In the genomic region with DNA sequence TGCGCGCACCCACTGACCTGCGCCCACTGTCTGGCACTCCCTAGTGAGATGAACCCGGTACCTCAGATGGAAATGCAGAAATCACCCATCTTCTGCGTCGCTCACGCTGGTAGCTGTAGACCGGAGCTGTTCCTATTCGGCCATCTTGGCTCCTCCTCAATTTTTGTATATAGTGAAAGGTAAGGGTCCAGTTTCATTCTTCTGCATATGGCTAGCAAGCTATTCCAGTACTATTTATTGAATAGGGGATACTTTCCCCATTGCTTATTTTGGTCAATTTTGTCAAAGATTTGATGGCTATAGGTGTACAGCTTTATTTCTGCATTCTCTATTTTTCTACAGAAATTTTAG, we compare ENCODE assay signal across 11 cellular contexts. TPM values are rescaled to one million over a fixed set of nuclear protein-coding genes. Genes with fewer than 3 reads are reported as not detected.
DNase-seq lines count a peak whose midpoint lies in the region; ATAC-seq, FAIRE-seq and TF ChIP-seq lines count a peak whose summit lies in the region.
"Not testable (repeated sequence)": the region's sequence is repeated elsewhere in the genome, so short reads cannot be mapped to it uniquely, and the experiment has no call there.
"Had no signal": no experiment of that assay in that cellular context is flagged by ENCODE, and none has a peak within 500 bp of the region (broad histone marks: within the 10 kb centered on the region; RNA-seq: fewer than 3 reads in every experiment).

No MANE protein-coding gene starts in this region.

- H3K36me3 Mint-ChIP-seq in activated CD4-positive, alpha-beta T cell treated with anti-CD3 and anti-CD28 coated beads for 36 hours (ENCODE audit: low read depth); stimulated activated memory B cell treated with anti-CD40 and anti-IgM and Interleukin-4, amounts not matched to agents 10 μg/mL and 1 μg/mL and 100 μg/mL, for 72 hours: not testable (repeated sequence)
- peaks cover 0 to 12% (median 7%) of the 10 kb centered on the region in 5 donors for H3K36me3 Mint-ChIP-seq in naive thymus-derived CD4-positive, alpha-beta T cell

- not testable (repeated sequence) for TF ChIP-seq RAD21 in K562 (CRISPR knock-in tag; conservative IDR thresholded peaks at IDR 0.05 in 1 of 2, IDR thresholded peaks at IDR 0.05 in 1 of 2)

- not testable (repeated sequence) for TF ChIP-seq CTCF in K562 (IDR thresholded peaks at IDR 0.05 in 2 of 3, conservative IDR thresholded peaks at IDR 0.05 in 1 of 3; ENCODE audit: insufficient read depth in 2 of 3, low read depth in 1 of 3, low read length in 3 of 3); heart left ventricle (IDR thresholded peaks at IDR 0.05)

- H2AFZ ChIP-seq in K562 (ENCODE audit: low read depth, low read length), result peak overlapping the region; percentile 92

- peak overlapping the region; percentile 68; the same call in 2 of the 3 replicates for H3K27ac ChIP-seq in K562 (ENCODE audit: extremely low read depth, low read depth, low read length)
- peak overlapping the region in 1 of 12 donors; percentile 24 for H3K27ac ChIP-seq in heart left ventricle
- H3K27ac ChIP-seq in naive thymus-derived CD4-positive, alpha-beta T cell (ENCODE audit: low read depth, low read length), result not testable (repeated sequence)

- POLR2A ChIA-PET in activated CD4-positive, alpha-beta T cell treated with anti-CD3 and anti-CD28 coated beads for 36 hours (lab: Charles Lee), result not testable (repeated sequence)
- POLR2A ChIA-PET in K562 (lab: Yijun Ruan, JAX), result interaction anchor here (0.6 to 2.0 kb wide), 7 partner anchors 11 to 170 kb away, joined by 3 to 6 read pairs (median 4); no protein-coding TSS in a partner anchor
- POLR2A ChIA-PET in naive thymus-derived CD4-positive, alpha-beta T cell (lab: Charles Lee), result interaction anchor here (0.8 kb wide), 1 partner anchor 11 kb away, joined by 3 read pairs; no protein-coding TSS in a partner anchor

- peak overlapping the region; percentile 71 for H3K4me3 Mint-ChIP-seq in activated CD4-positive, alpha-beta T cell treated with anti-CD3 and anti-CD28 coated beads for 36 hours
- peak overlapping the region in 9 of 10 donors; percentile 25 to 76 (median 52) for H3K4me3 Mint-ChIP-seq in naive thymus-derived CD4-positive, alpha-beta T cell
- H3K4me3 Mint-ChIP-seq in stimulated activated memory B cell treated with anti-CD40 and anti-IgM and Interleukin-4, amounts not matched to agents 10 μg/mL and 1 μg/mL and 100 μg/mL, for 72 hours, result peak overlapping the region; percentile 69

- not testable (repeated sequence) for FAIRE-seq in K562 (lab: Jason Lieb, UNC)

- WGBS in K562 (ENCODE audit: insufficient coverage, low coverage, missing lambda C conversion rate), result 0% methylated on average over 3 of the region's 9 CpGs
- WGBS in heart left ventricle, 4 donors, result 61 to 80% (median 76%) methylated on average over 7 to 9 of the region's 9 CpGs

- H4K20me1 ChIP-seq in K562 (replicated peaks; ENCODE audit: control insufficient read depth, insufficient read depth, low read length), result not testable (repeated sequence)

- peak overlapping the region; percentile 79 for H3K27ac Mint-ChIP-seq in activated CD4-positive, alpha-beta T cell treated with anti-CD3 and anti-CD28 coated beads for 36 hours
- H3K27ac Mint-ChIP-seq in naive thymus-derived CD4-positive, alpha-beta T cell, result peak overlapping the region in 3 of 9 donors; percentile 1 to 86 (median 76)
- H3K27ac Mint-ChIP-seq in stimulated activated memory B cell treated with anti-CD40 and anti-IgM and Interleukin-4, amounts not matched to agents 10 μg/mL and 1 μg/mL and 100 μg/mL, for 72 hours, result peak overlapping the region; percentile 76

- in situ Hi-C loops in K562 (cut with MboI), result not testable (repeated sequence)

- peak overlapping the region; percentile 34 for H3K4me3 ChIP-seq in K562
- H3K4me3 ChIP-seq in heart left ventricle, result peak overlapping the region in 11 of 12 donors; percentile 13 to 62 (median 46)
- not testable (repeated sequence) for H3K4me3 ChIP-seq in naive thymus-derived CD4-positive, alpha-beta T cell (ENCODE audit: low read length)

- not testable (repeated sequence) for TF ChIP-seq POLR2A in K562 (conservative IDR thresholded peaks at IDR 0.05); heart left ventricle (IDR thresholded peaks at IDR 0.05)

- peak overlapping the region; percentile 66 for H3K4me2 ChIP-seq in K562 (ENCODE audit: insufficient read depth, low read length)

- H3K27me3 Mint-ChIP-seq in activated CD4-positive, alpha-beta T cell treated with anti-CD3 and anti-CD28 coated beads for 36 hours; stimulated activated memory B cell treated with anti-CD40 and anti-IgM and Interleukin-4, amounts not matched to agents 10 μg/mL and 1 μg/mL and 100 μg/mL, for 72 hours: not testable (repeated sequence)
- peaks cover 9 to 26% (median 24%) of the 10 kb centered on the region in 5 donors for H3K27me3 Mint-ChIP-seq in naive thymus-derived CD4-positive, alpha-beta T cell

- not testable (repeated sequence) for H3K36me3 ChIP-seq in K562 (ENCODE audit: control insufficient read depth, insufficient read depth, low read length); heart left ventricle; naive thymus-derived CD4-positive, alpha-beta T cell (ENCODE audit: control insufficient read depth in 2 of 3, insufficient read depth in 3 of 3, low read length in 3 of 3)

- intact Hi-C loops in activated CD4-positive, alpha-beta T cell treated with anti-CD3 and anti-CD28 coated beads for 36 hours (cut with DNase I, micrococcal nuclease); K562 (cut with micrococcal nuclease); heart left ventricle (cut with DNase I); naive thymus-derived CD4-positive, alpha-beta T cell (cut with micrococcal nuclease): not testable (repeated sequence)

- not testable (repeated sequence) for ATAC-seq in activated CD4-positive, alpha-beta T cell treated with anti-CD3 and anti-CD28 coated beads for 36 hours; heart left ventricle; naive thymus-derived CD4-positive, alpha-beta T cell; stimulated activated memory B cell treated with anti-CD40 and anti-IgM and Interleukin-4, amounts not matched to agents 10 μg/mL and 1 μg/mL and 100 μg/mL, for 72 hours
- peak; percentile 68 for ATAC-seq in K562

- H3K9me3 ChIP-seq in K562 (replicated peaks; ENCODE audit: control insufficient read depth, insufficient read depth, low read depth, low read length); naive thymus-derived CD4-positive, alpha-beta T cell (ENCODE audit: control insufficient read depth in 2 of 3, low read length in 3 of 3): not testable (repeated sequence)
- peaks cover 0 to 13% (median 0%) of the 10 kb centered on the region in 12 donors for H3K9me3 ChIP-seq in heart left ventricle

- TSS peak; percentile 73 for BruUV-seq in K562 (replicated peaks; lab: Mats Ljungman, UMichigan)

- H3K79me2 ChIP-seq in K562 (ENCODE audit: control insufficient read depth, insufficient read depth, low read length), result not testable (repeated sequence)

- CTCF ChIA-PET in activated CD4-positive, alpha-beta T cell treated with anti-CD3 and anti-CD28 coated beads for 36 hours (lab: Charles Lee); K562 (lab: Yijun Ruan, JAX; ENCODE audit: low intra/inter-chr PET ratio): not testable (repeated sequence)
- CTCF ChIA-PET in naive thymus-derived CD4-positive, alpha-beta T cell (lab: Charles Lee), result interaction anchor here (0.7 kb wide), 1 partner anchor 10 kb away, joined by 3 read pairs; no protein-coding TSS in a partner anchor

- peak overlapping the region in 1 of 2 experiments; percentile 37; a peak in 2 of 4 replicates for H3K9ac ChIP-seq in K562 (ENCODE audit: insufficient read depth in 1 of 2, low read depth in 2 of 2, low read length in 2 of 2)

- H3K9me1 ChIP-seq in K562 (ENCODE audit: control insufficient read depth, insufficient read depth, low read length), result not testable (repeated sequence)

- H3K27me3 ChIP-seq in K562 (ENCODE audit: control insufficient read depth in 2 of 2, insufficient read depth in 2 of 2, low read length in 2 of 2); heart left ventricle; naive thymus-derived CD4-positive, alpha-beta T cell (ENCODE audit: control insufficient read depth in 2 of 2, insufficient read depth in 2 of 2, low read length in 2 of 2): not testable (repeated sequence)

- H3K9me3 Mint-ChIP-seq in activated CD4-positive, alpha-beta T cell treated with anti-CD3 and anti-CD28 coated beads for 36 hours (ENCODE audit: low read depth); stimulated activated memory B cell treated with anti-CD40 and anti-IgM and Interleukin-4, amounts not matched to agents 10 μg/mL and 1 μg/mL and 100 μg/mL, for 72 hours: not testable (repeated sequence)
- peaks cover 0 to 23% (median 11%) of the 10 kb centered on the region in 11 donors for H3K9me3 Mint-ChIP-seq in naive thymus-derived CD4-positive, alpha-beta T cell

- peak; percentile 18 for DNase-seq in DMS53 treated with DMSO at 0.1 percent for 48 hours (lab: John Stamatoyannopoulos, UW; ENCODE audit: unreplicated experiment)
- peak; percentile 7 for DNase-seq in NCI-H2171 (lab: John Stamatoyannopoulos, UW)
- not testable (repeated sequence) for DNase-seq in activated CD4-positive, alpha-beta T cell treated with anti-CD3 and anti-CD28 coated beads for 36 hours; heart left ventricle; naive thymus-derived CD4-positive, alpha-beta T cell
- peak in 1 of 4 experiments; percentile 34 for DNase-seq in K562 (ENCODE audit: extremely low read depth in 1 of 4, low spot score in 3 of 4)

- H3K4me1 Mint-ChIP-seq in activated CD4-positive, alpha-beta T cell treated with anti-CD3 and anti-CD28 coated beads for 36 hours; naive thymus-derived CD4-positive, alpha-beta T cell; stimulated activated memory B cell treated with anti-CD40 and anti-IgM and Interleukin-4, amounts not matched to agents 10 μg/mL and 1 μg/mL and 100 μg/mL, for 72 hours: not testable (repeated sequence)

- not testable (repeated sequence) for H3K4me1 ChIP-seq in K562 (replicated peaks in 1 of 2; ENCODE audit: control insufficient read depth in 2 of 2, insufficient read depth in 2 of 2, low read length in 2 of 2); heart left ventricle; naive thymus-derived CD4-positive, alpha-beta T cell (ENCODE audit: control insufficient read depth in 2 of 2, insufficient read depth in 2 of 2, low read length in 2 of 2)

- TF ChIP-seq EP300 in K562 (IDR thresholded peaks at IDR 0.05; ENCODE audit: low read length), result not testable (repeated sequence)

RNA-seq across cellular contexts. Expression of gene PROKR1, which starts 36.5 kb away (rescaled TPM):
- total RNA-seq in activated CD4-positive, alpha-beta T cell treated with anti-CD3 and anti-CD28 coated beads for 36 hours, result not detected
- 0.09 and 0.21 TPM in 2 replicates for total RNA-seq in K562 (2011; cell fraction: chromatin; rRNA removed; ENCODE audit: low replicate concordance)
- 0.17 and 0.26 TPM in 2 replicates for total RNA-seq in K562 (2011; cell fraction: nucleolus; rRNA removed)
- 0.15 and 0.23 TPM in 2 replicates for total RNA-seq in K562 (2011; cell fraction: nucleoplasm; rRNA removed)
- total RNA-seq in K562 (2014; rRNA removed) (0.05 and 0.08 TPM in 2 replicates), K562 (2014; rRNA removed; fragmentation: Illumina TruSeq; extraction: Trizol) (0.10 and 0.15 TPM in 2 replicates), K562 (2015; rRNA removed; fragmentation: Illumina TruSeq; extraction: Trizol) (0.08 and 0.11 TPM in 2 replicates), K562 (2021) (0.18 and 0.22 TPM in 2 replicates), heart left ventricle (not detected)
- polyA plus RNA-seq in K562 (2011; rRNA removed) (0.07 TPM in 1 of 2 replicates, not detected in the other), K562 (2014; fragmentation: Illumina TruSeq; extraction: Trizol) (0.06 and 0.16 TPM in 2 replicates), K562 (2014; fragmentation: Nextera tagmentation; extraction: Ambion mirVana) (under 1 TPM in 1 of 2 experiments, not detected in 1; 0.03 TPM), K562 (2014; rRNA removed) (0.01 TPM in 1 of 2 replicates, not detected in the other), heart left ventricle (under 1 TPM in 1 of 2 donors, not detected in 1; 0.08 TPM)
- polyA plus RNA-seq in K562 (2011; cell fraction: cytosol; rRNA removed), result not detected in 2 replicates
- 0.06 TPM in 1 of 2 replicates, not detected in the other for polyA plus RNA-seq in K562 (2011; cell fraction: nucleus; rRNA removed)
- 0.15 and 0.27 TPM in 2 replicates for polyA plus RNA-seq in K562 (2012)
- 0.14 TPM in 1 of 2 replicates, not detected in the other for polyA minus RNA-seq in K562 (2011; rRNA and poly(A)+ RNA removed)
- polyA minus RNA-seq in K562 (2011; cell fraction: cytosol; rRNA and poly(A)+ RNA removed), result not detected in 2 replicates
- not detected in 2 replicates for polyA minus RNA-seq in K562 (2011; cell fraction: nucleus; rRNA and poly(A)+ RNA removed)
- total RNA-seq in naive thymus-derived CD4-positive, alpha-beta T cell, result not detected
- polyA plus RNA-seq in naive thymus-derived CD4-positive, alpha-beta T cell, result not detected
- total RNA-seq: glomerular endothelial cell, HepG2, MCF 10A, Peyer's patch had no signal
- polyA plus RNA-seq: HepG2 had no signal

RNA-seq across cellular contexts. Expression of gene ARHGAP25, which starts 54.7 kb away (rescaled TPM):
- total RNA-seq in activated CD4-positive, alpha-beta T cell treated with anti-CD3 and anti-CD28 coated beads for 36 hours, result 10 to 100 TPM; 57.9 to 73.2 TPM
- total RNA-seq in K562 (2011; cell fraction: chromatin; rRNA removed; ENCODE audit: low replicate concordance), result 12.4 and 14.6 TPM in 2 replicates
- total RNA-seq in K562 (2011; cell fraction: nucleolus; rRNA removed), result 7.8 and 9.2 TPM in 2 replicates
- 8.2 and 9.0 TPM in 2 replicates for total RNA-seq in K562 (2011; cell fraction: nucleoplasm; rRNA removed)
- total RNA-seq in K562 (2014; rRNA removed) (10.0 and 12.8 TPM in 2 replicates), K562 (2014; rRNA removed; fragmentation: Illumina TruSeq; extraction: Trizol) (9.7 and 13.1 TPM in 2 replicates), K562 (2015; rRNA removed; fragmentation: Illumina TruSeq; extraction: Trizol) (9.7 and 10.7 TPM in 2 replicates), K562 (2021) (9.8 and 13.2 TPM in 2 replicates), heart left ventricle (10 to 100 TPM in 2 of 9 donors, 1 to 10 TPM in 7; 2.6 to 27.9 (median 5.4) TPM)
- polyA plus RNA-seq in K562 (2011; rRNA removed) (3.7 and 12.5 TPM in 2 replicates), K562 (2014; fragmentation: Illumina TruSeq; extraction: Trizol) (14.8 and 16.0 TPM in 2 replicates), K562 (2014; fragmentation: Nextera tagmentation; extraction: Ambion mirVana) (1 to 10 TPM; 4.9 to 6.8 TPM), K562 (2014; rRNA removed) (7.7 and 11.6 TPM in 2 replicates), heart left ventricle (1 to 10 TPM; 2.9 to 4.8 TPM)
- 3.7 and 10.4 TPM in 2 replicates for polyA plus RNA-seq in K562 (2011; cell fraction: cytosol; rRNA removed)
- 4.7 and 19.4 TPM in 2 replicates for polyA plus RNA-seq in K562 (2011; cell fraction: nucleus; rRNA removed)
- polyA plus RNA-seq in K562 (2012), result 16.8 and 21.5 TPM in 2 replicates
- polyA minus RNA-seq in K562 (2011; rRNA and poly(A)+ RNA removed), result 3.0 and 9.5 TPM in 2 replicates
- 0.73 and 5.9 TPM in 2 replicates for polyA minus RNA-seq in K562 (2011; cell fraction: cytosol; rRNA and poly(A)+ RNA removed)
- 3.0 and 7.9 TPM in 2 replicates for polyA minus RNA-seq in K562 (2011; cell fraction: nucleus; rRNA and poly(A)+ RNA removed)
- total RNA-seq in naive thymus-derived CD4-positive, alpha-beta T cell, result 100 to 1,000 TPM in 4 of 5 experiments, 10 to 100 TPM in 1; 68.2 to 139 (median 116) TPM
- polyA plus RNA-seq in naive thymus-derived CD4-positive, alpha-beta T cell, result 100 to 1,000 TPM in 1 of 2 donors, 10 to 100 TPM in 1; 63.3 to 134 TPM
- total RNA-seq: HepG2 had no signal
- polyA plus RNA-seq: HepG2 had no signal
